20 cellular contexts compared by ENCODE assay signal in the genomic region with DNA sequence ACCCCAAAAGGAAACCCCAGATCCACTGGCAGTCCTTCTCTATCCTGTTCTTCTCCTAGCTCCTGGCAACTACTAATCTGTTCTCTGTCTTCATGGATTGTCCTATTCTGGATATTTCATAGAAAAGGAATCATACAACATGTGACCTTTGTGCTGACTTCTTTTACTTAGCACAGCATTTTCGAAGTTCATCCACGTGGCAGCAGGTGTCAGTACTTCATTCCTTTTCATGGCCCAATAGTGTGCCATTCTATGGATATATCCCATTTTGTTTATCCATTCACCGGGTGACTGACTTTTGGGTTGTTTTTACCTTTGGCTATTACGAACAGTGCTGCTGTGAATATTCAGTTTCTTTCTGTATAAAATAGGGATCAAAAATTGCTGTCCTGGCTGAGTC. TPM values are rescaled to one million over a fixed set of nuclear protein-coding genes. Genes with fewer than 3 reads are reported as not detected.
A peak's percentile ranks its signal among the peaks of the same experiment; 100 is the strongest.
DNase-seq lines count a peak whose midpoint lies in the region; ATAC-seq and TF ChIP-seq lines count a peak whose summit lies in the region.
"Had no signal": no experiment of that assay in that cellular context is flagged by ENCODE, and none has a peak within 500 bp of the region (broad histone marks: within the 10 kb centered on the region; RNA-seq: fewer than 3 reads in every experiment).

No MANE protein-coding gene starts in this region.

- no peaks in the 10 kb centered on the region for H3F3A ChIP-seq in Loucy (ENCODE audit: low read depth)

- H3K56ac ChIP-seq in H9 (ENCODE audit: insufficient read length, low read depth, low read length) (no peak overlapping the region), mesendoderm (ENCODE audit: low read length) (no peak overlapping the region)

- no peak overlapping the region for H3T11ph ChIP-seq in H9 (ENCODE audit: low read length)

- no peak overlapping the region for H3K23ac ChIP-seq in H9 (ENCODE audit: insufficient read length, low read depth, low read length)
- no peak overlapping the region for H3K23ac ChIP-seq in mesendoderm (ENCODE audit: low read length)

- ATAC-seq in DND-41 (ENCODE audit: insufficient read depth, low read depth) = no peak
- ATAC-seq in activated naive CD4-positive, alpha-beta T cell treated with anti-CD3 and anti-CD28 coated beads, Interleukin-2, amount 50 U/mL, for 72 hours = no peak
- ATAC-seq: A549 had no signal

- no peaks in the 10 kb centered on the region for H3K27me3 ChIP-seq in DND-41 (ENCODE audit: insufficient read depth, low read length, poor library complexity)
- H3K27me3 ChIP-seq in H9 (ENCODE audit: insufficient read depth, low read length) = no peaks in the 10 kb centered on the region
- no peaks in the 10 kb centered on the region for H3K27me3 ChIP-seq in Loucy (ENCODE audit: insufficient read depth, low read length, poor library complexity, severe bottlenecking)
- no peaks in the 10 kb centered on the region for H3K27me3 ChIP-seq in endodermal cell (ENCODE audit: control insufficient read depth, insufficient read depth, low read length, poor library complexity, severe bottlenecking)
- no peaks in the 10 kb centered on the region for H3K27me3 ChIP-seq in mesendoderm (ENCODE audit: insufficient read depth, low read length, poor library complexity)
- H3K27me3 ChIP-seq in tibial nerve = no peaks in the 10 kb centered on the region

- no peaks in the 10 kb centered on the region for H3K9me2 ChIP-seq in Loucy (replicated peaks; ENCODE audit: low read depth, low read length)

- WGBS in H9 (ENCODE audit: extremely low coverage, insufficient read length, low lambda C conversion rate) = no CpG with 5 or more reads among the region's 4 CpGs
- WGBS in endodermal cell (ENCODE audit: insufficient coverage in 1 of 2, insufficient read length in 1 of 2), 2 experiments = 77 to 84% methylated on average over 4 of the region's 4 CpGs
- WGBS in mesendoderm (ENCODE audit: extremely low coverage, insufficient coverage, low lambda C conversion rate) = no CpG with 5 or more reads among the region's 4 CpGs
- WGBS in tibial nerve, 2 donors = 77 to 80% methylated on average over 4 of the region's 4 CpGs

- H3K9me3 ChIP-seq in DND-41 (ENCODE audit: insufficient read depth, low read length, severe bottlenecking) (no peaks in the 10 kb centered on the region), H9 (ENCODE audit: control insufficient read depth, low read depth, low read length) (no peaks in the 10 kb centered on the region), Loucy (ENCODE audit: insufficient read depth, low read depth, low read length) (no peaks in the 10 kb centered on the region), endodermal cell (ENCODE audit: control insufficient read depth, low read length) (no peaks in the 10 kb centered on the region), tibial nerve (no peaks in the 10 kb centered on the region)
- H3K9me3 ChIP-seq: A549, HAP-1 had no signal

- H3K23me2 ChIP-seq in H9 (ENCODE audit: insufficient read length, low read depth, low read length, poor library complexity, severe bottlenecking) = no peaks in the 10 kb centered on the region

- H3K4me3 Mint-ChIP-seq in H9 (no peak overlapping the region), endodermal cell (no peak overlapping the region)
- H3K4me3 Mint-ChIP-seq: CD4-positive, alpha-beta memory T cell had no signal

- H2AK5ac ChIP-seq in H9 (ENCODE audit: insufficient read length, low read length) = no peak overlapping the region
- no peak overlapping the region for H2AK5ac ChIP-seq in mesendoderm (ENCODE audit: low read length)

- H2AFZ ChIP-seq in DND-41 (ENCODE audit: low read depth, low read length) = no peak overlapping the region
- H2AFZ ChIP-seq in H9 (ENCODE audit: low read length) = no peak overlapping the region
- no peak overlapping the region for H2AFZ ChIP-seq in Loucy (ENCODE audit: low read length)

- no peak overlapping the region for H2BK12ac ChIP-seq in H9 (ENCODE audit: insufficient read length, low read depth, low read length)

- H3K4me1 ChIP-seq in DND-41 (ENCODE audit: insufficient read depth, low read length) (no peaks in the 10 kb centered on the region), H9 (ENCODE audit: insufficient read depth, low read length) (no peaks in the 10 kb centered on the region), Loucy (ENCODE audit: insufficient read depth, low read length, poor library complexity, severe bottlenecking) (no peaks in the 10 kb centered on the region), endodermal cell (ENCODE audit: control insufficient read depth, insufficient read depth, low read length) (no peaks in the 10 kb centered on the region), mesendoderm (ENCODE audit: control insufficient read depth, low read depth, low read length) (no peaks in the 10 kb centered on the region), tibial nerve (no peaks in the 10 kb centered on the region)
- H3K4me1 ChIP-seq: A549, HAP-1 had no signal

- no peak overlapping the region for H3K9ac ChIP-seq in DND-41 (ENCODE audit: low read depth, low read length)
- H3K9ac ChIP-seq in H9 (ENCODE audit: extremely low read depth, insufficient read length, low read length) = no peak overlapping the region
- no peak overlapping the region for H3K9ac ChIP-seq in Loucy (ENCODE audit: low read depth, low read length, poor library complexity, severe bottlenecking)
- H3K9ac ChIP-seq in endodermal cell (ENCODE audit: extremely low read depth, low read length, poor library complexity, severe bottlenecking) = no peak overlapping the region
- H3K9ac ChIP-seq in mesendoderm (ENCODE audit: low read length) = no peak overlapping the region

- TF ChIP-seq POLR2A in tibial nerve (IDR thresholded peaks at IDR 0.05) = no peak

- H3K36me3 Mint-ChIP-seq in H9 (ENCODE audit: insufficient read depth in 1 of 3, low read depth in 3 of 3) (peaks cover 0 to 21% (median 0%) of the 10 kb centered on the region in 3 experiments; a peak in 3 of 7 replicates), endodermal cell (ENCODE audit: low read depth) (no peaks in the 10 kb centered on the region)
- H3K36me3 Mint-ChIP-seq in activated naive CD4-positive, alpha-beta T cell treated with anti-CD3 and anti-CD28 coated beads, Interleukin-2, amount 50 U/mL, for 72 hours = no peaks in the 10 kb centered on the region
- H3K36me3 Mint-ChIP-seq: CD4-positive, alpha-beta memory T cell had no signal

- no peak overlapping the region for H3K4me2 ChIP-seq in DND-41 (ENCODE audit: insufficient read depth, low read length)
- no peak overlapping the region for H3K4me2 ChIP-seq in H9 (ENCODE audit: insufficient read depth, insufficient read length, low read length)
- H3K4me2 ChIP-seq in Loucy (ENCODE audit: low read depth, low read length, poor library complexity, severe bottlenecking) = no peak overlapping the region
- no peak overlapping the region for H3K4me2 ChIP-seq in mesendoderm (ENCODE audit: low read length)
- H3K4me2 ChIP-seq: A549 had no signal

- no peak overlapping the region for H3K14ac ChIP-seq in H9 (ENCODE audit: insufficient read depth, low read length)

- no peaks in the 10 kb centered on the region; a peak in 1 of 5 replicates for H3K9me3 Mint-ChIP-seq in H9
- H3K9me3 Mint-ChIP-seq in endodermal cell = peaks cover 2% of the 10 kb centered on the region
- no peaks in the 10 kb centered on the region for H3K9me3 Mint-ChIP-seq in activated naive CD4-positive, alpha-beta T cell treated with anti-CD3 and anti-CD28 coated beads, Interleukin-2, amount 50 U/mL, for 72 hours
- H3K9me3 Mint-ChIP-seq: CD4-positive, alpha-beta memory T cell had no signal

- no peak overlapping the region for H4K5ac ChIP-seq in H9 (ENCODE audit: insufficient read length, low read depth, low read length)
- H4K5ac ChIP-seq in mesendoderm (ENCODE audit: low read length) = no peak overlapping the region

- no peaks in the 10 kb centered on the region for H3K79me2 ChIP-seq in DND-41 (ENCODE audit: insufficient read depth, low read length)
- H3K79me2 ChIP-seq in H9 (ENCODE audit: insufficient read depth, low read length) = no peaks in the 10 kb centered on the region
- no peaks in the 10 kb centered on the region for H3K79me2 ChIP-seq in Loucy (ENCODE audit: insufficient read depth, low read length)
- no peaks in the 10 kb centered on the region for H3K79me2 ChIP-seq in mesendoderm (ENCODE audit: control insufficient read depth, insufficient read depth, low read length)

- H2BK5ac ChIP-seq in H9 (ENCODE audit: insufficient read length, low read length) = no peak overlapping the region
- no peak overlapping the region for H2BK5ac ChIP-seq in mesendoderm (ENCODE audit: low read length)

- H4K8ac ChIP-seq in H9 (replicated peaks; ENCODE audit: insufficient read length, low read depth, low read length) (no peak overlapping the region), mesendoderm (ENCODE audit: low read depth, low read length) (no peak overlapping the region)

- H3K27ac ChIP-seq in DND-41 (ENCODE audit: low read length) (no peak overlapping the region), H9 (ENCODE audit: insufficient read length, low read depth, low read length) (no peak overlapping the region), endodermal cell (ENCODE audit: low read depth, low read length) (no peak overlapping the region), mesendoderm (ENCODE audit: low read depth, low read length) (no peak overlapping the region), tibial nerve (no peak overlapping the region)
- H3K27ac ChIP-seq: A549 had no signal

- TF ChIP-seq CTCF in DND-41 (IDR thresholded peaks at IDR 0.05; ENCODE audit: borderline replicate concordance, extremely low read depth, low read length, poor library complexity, severe bottlenecking) = peak; percentile 35
- TF ChIP-seq CTCF in H9 (conservative IDR thresholded peaks at IDR 0.05) = peak; percentile 28; the same call in 2 of the 3 replicates
- 0 out of 2 replicates have a peak, but pooled peaks have one; percentile 11 for TF ChIP-seq CTCF in Loucy (conservative IDR thresholded peaks at IDR 0.05; ENCODE audit: low read length)
- TF ChIP-seq CTCF in endodermal cell (conservative IDR thresholded peaks at IDR 0.05) = peak; percentile 29
- TF ChIP-seq CTCF in tibial nerve (IDR thresholded peaks at IDR 0.05) = no peak

- H3K36me3 ChIP-seq in DND-41 (ENCODE audit: insufficient read depth, low read length) (no peaks in the 10 kb centered on the region), Loucy (ENCODE audit: insufficient read depth, low read length) (no peaks in the 10 kb centered on the region), endodermal cell (ENCODE audit: control insufficient read depth, insufficient read depth, low read length) (no peaks in the 10 kb centered on the region), mesendoderm (ENCODE audit: control insufficient read depth, insufficient read depth, low read length) (no peaks in the 10 kb centered on the region), tibial nerve (no peaks in the 10 kb centered on the region)
- H3K36me3 ChIP-seq: HAP-1 had no signal

- peaks cover 11 to 31% of the 10 kb centered on the region in 2 experiments for H3K4me1 Mint-ChIP-seq in H9
- H3K4me1 Mint-ChIP-seq in endodermal cell = no peaks in the 10 kb centered on the region
- H3K4me1 Mint-ChIP-seq: CD4-positive, alpha-beta memory T cell had no signal

- H3K18ac ChIP-seq in H9 (ENCODE audit: insufficient read length, low read depth, low read length) (no peak overlapping the region), mesendoderm (ENCODE audit: low read length) (no peak overlapping the region)

- DNase-seq in DND-41 = no peak
- no peak for DNase-seq in H9
- no peak for DNase-seq in endodermal cell
- no peak for DNase-seq in activated naive CD4-positive, alpha-beta T cell treated with anti-CD3 and anti-CD28 coated beads, Interleukin-2, amount 50 U/mL, for 72 hours (ENCODE audit: low spot score in 2 of 2)
- no peak for DNase-seq in mesendoderm
- no peak for DNase-seq in tibial nerve (ENCODE audit: low spot score in 2 of 2)
- DNase-seq: 8988T; ACHN; AML-193; C1 segment of cervical spinal cord; Calu3; CD4-positive, alpha-beta memory T cell; COR-L47; DMS53; DMS79 treated with DMSO at 0.1 percent for 48 hours had no signal

- H2BK15ac ChIP-seq in H9 (ENCODE audit: low read depth, low read length) = no peak overlapping the region
- no peak overlapping the region for H2BK15ac ChIP-seq in mesendoderm (replicated peaks; ENCODE audit: low read depth)

- H3K27me3 Mint-ChIP-seq in H9 (ENCODE audit: low read depth) = no peaks in the 10 kb centered on the region
- no peaks in the 10 kb centered on the region for H3K27me3 Mint-ChIP-seq in endodermal cell (ENCODE audit: insufficient read depth)

- H2BK20ac ChIP-seq in H9 (ENCODE audit: low read depth, low read length, poor library complexity, severe bottlenecking) = no peak overlapping the region

- H2BK120ac ChIP-seq in H9 (ENCODE audit: low read depth, low read length, poor library complexity, severe bottlenecking) (no peak overlapping the region), mesendoderm (ENCODE audit: low read depth, low read length) (no peak overlapping the region)

- H3K79me1 ChIP-seq in H9 (ENCODE audit: insufficient read depth, low read depth, low read length, poor library complexity, severe bottlenecking) = no peaks in the 10 kb centered on the region
- H3K79me1 ChIP-seq in mesendoderm (ENCODE audit: low read length) = no peaks in the 10 kb centered on the region

- H3K4me3 ChIP-seq in DND-41 (ENCODE audit: low read depth in 1 of 2, low read length in 2 of 2) (no peak overlapping the region), Loucy (ENCODE audit: low read length, poor library complexity, severe bottlenecking) (no peak overlapping the region), endodermal cell (ENCODE audit: low read length) (no peak overlapping the region), mesendoderm (ENCODE audit: low read length) (no peak overlapping the region), tibial nerve (no peak overlapping the region)
- H3K4me3 ChIP-seq: A549, HAP-1 had no signal

- H4K91ac ChIP-seq in H9 (ENCODE audit: insufficient read length, low read depth, low read length) = no peak overlapping the region

- no peaks in the 10 kb centered on the region for H4K20me1 ChIP-seq in DND-41 (ENCODE audit: insufficient read depth, low read length)
- no peaks in the 10 kb centered on the region for H4K20me1 ChIP-seq in H9 (ENCODE audit: control insufficient read depth, insufficient read depth, insufficient read length)
- H4K20me1 ChIP-seq in Loucy (ENCODE audit: insufficient read depth, low read length, poor library complexity, severe bottlenecking) = no peaks in the 10 kb centered on the region

- H3K4ac ChIP-seq in H9 (ENCODE audit: low read depth, low read length) (no peak overlapping the region), mesendoderm (ENCODE audit: low read depth, low read length) (no peak overlapping the region)

- H3K27ac Mint-ChIP-seq in H9 (no peak overlapping the region), endodermal cell (no peak overlapping the region)
- no peak overlapping the region for H3K27ac Mint-ChIP-seq in activated naive CD4-positive, alpha-beta T cell treated with anti-CD3 and anti-CD28 coated beads, Interleukin-2, amount 50 U/mL, for 72 hours
- H3K27ac Mint-ChIP-seq: CD4-positive, alpha-beta memory T cell had no signal

- no peak for TF ChIP-seq EP300 in tibial nerve (IDR thresholded peaks at IDR 0.05)

RNA-seq across cellular contexts. Expression of a gene that starts 10.4 kb away (rescaled TPM):
- 25.1 and 26.6 TPM in 2 replicates for total RNA-seq in H9 (2021)
- 1 to 10 TPM; 2.1 to 2.4 TPM for total RNA-seq in endodermal cell
- polyA plus RNA-seq in endodermal cell (2013, experiment 1 of 2) = 0.39 TPM
- 0.50 TPM for polyA plus RNA-seq in endodermal cell (2013, experiment 2 of 2)
- not detected for total RNA-seq in activated naive CD4-positive, alpha-beta T cell treated with anti-CD3 and anti-CD28 coated beads, Interleukin-2, amount 50 U/mL, for 72 hours
- polyA plus RNA-seq in mesendoderm (2013, experiment 1 of 2) = 0.94 TPM
- 1.0 TPM for polyA plus RNA-seq in mesendoderm (2013, experiment 2 of 2)
- 10 to 100 TPM; 11.9 to 31.6 (median 21.6) TPM for total RNA-seq in tibial nerve
- total RNA-seq: H4 had no signal
- polyA plus RNA-seq: BJ had no signal

Comparison
In these comparisons a context has a peak if more than half of its experiments do, and no peak if none do; other contexts are left out.
1. CTCF ChIP-seq: peak in DND-41 (single experiment), H9 (single experiment), Loucy (single experiment) and endodermal cell (single experiment); none in tibial nerve (0 of 5).